In genomic region chr10:101272229-101272868, GRCh38 we compare ENCODE assay signal across 1 cellular context.
TF ChIP-seq lines count a peak whose summit lies in the region.

No MANE protein-coding gene starts in this region.

TF ChIP-seq in H1, 55 proteins besides CTCF, POLR2A, EP300 and RAD21 (continued from another document):
- no peak for TF ChIP-seq USF2 (IDR thresholded peaks at IDR 0.05; ENCODE audit: low read length)
- no peak for TF ChIP-seq GABPA (IDR thresholded peaks at IDR 0.05; ENCODE audit: borderline replicate concordance, insufficient read depth, low read length)
- 0 out of 2 replicates have a peak, but pooled peaks have one; percentile 18 for TF ChIP-seq ATF2 (IDR thresholded peaks at IDR 0.05; ENCODE audit: low read length)
- TF ChIP-seq KDM1A (IDR thresholded peaks at IDR 0.05; ENCODE audit: borderline replicate concordance, low read length), result no peak
- TF ChIP-seq YY1 (IDR thresholded peaks at IDR 0.05; ENCODE audit: low read depth, low read length), result peak; percentile 93
- no peak for TF ChIP-seq SUZ12 (IDR thresholded peaks at IDR 0.05; ENCODE audit: low read length)
- no peak for TF ChIP-seq HDAC2 (IDR thresholded peaks at IDR 0.05; ENCODE audit: borderline replicate concordance in 1 of 2, low read depth in 2 of 2, low read length in 2 of 2)
- TF ChIP-seq RNF2 (IDR thresholded peaks at IDR 0.05; ENCODE audit: borderline replicate concordance, low read depth, low read length, missing control alignments, poor library complexity, severe bottlenecking), result no peak
- TF ChIP-seq SIRT6 (IDR thresholded peaks at IDR 0.05; ENCODE audit: low read length), result no peak
- no peak for TF ChIP-seq JUN (IDR thresholded peaks at IDR 0.05; ENCODE audit: low read depth, low read length)
- TF ChIP-seq TCF12 (IDR thresholded peaks at IDR 0.05; ENCODE audit: low read depth, low read length), result no peak
- TF ChIP-seq TEAD4 (IDR thresholded peaks at IDR 0.05; ENCODE audit: low read depth, low read length), result 0 out of 2 replicates have a peak, but pooled peaks have one; percentile 1
- no peak for TF ChIP-seq RXRA (IDR thresholded peaks at IDR 0.05; ENCODE audit: insufficient read depth, low read depth, low read length)
- no peak for TF ChIP-seq SRF (IDR thresholded peaks at IDR 0.05; ENCODE audit: low read depth, low read length)
- TF ChIP-seq KDM5A (IDR thresholded peaks at IDR 0.05; ENCODE audit: low read length), result no peak
- no peak for TF ChIP-seq FOSL1 (IDR thresholded peaks at IDR 0.05; ENCODE audit: insufficient read depth, low read depth, low read length)
- no peak for TF ChIP-seq TAF7 (optimal IDR thresholded peaks at IDR 0.05; ENCODE audit: borderline replicate concordance, low read depth, low read length)
- no peak for TF ChIP-seq SP2 (IDR thresholded peaks at IDR 0.05; ENCODE audit: low read length)
- no peak for TF ChIP-seq RFX5 (IDR thresholded peaks at IDR 0.05; ENCODE audit: borderline replicate concordance, low read depth, low read length)
- TF ChIP-seq SIN3A (conservative IDR thresholded peaks at IDR 0.05 in 1 of 2, IDR thresholded peaks at IDR 0.05 in 1 of 2; ENCODE audit: low read depth in 1 of 2, low read length in 2 of 2), result no peak
- no peak for TF ChIP-seq E2F6 (IDR thresholded peaks at IDR 0.05)
- no peak for TF ChIP-seq NANOG (IDR thresholded peaks at IDR 0.05; ENCODE audit: insufficient read depth, low read depth, low read length, poor library complexity, severe bottlenecking)
- no peak for TF ChIP-seq MAX (IDR thresholded peaks at IDR 0.05)
- no peak for TF ChIP-seq ASH2L (IDR thresholded peaks at IDR 0.05; ENCODE audit: low read length)
- no peak for TF ChIP-seq SAP30 (IDR thresholded peaks at IDR 0.05; ENCODE audit: insufficient read depth, insufficient replicate concordance, low read length)
- TF ChIP-seq TBP (IDR thresholded peaks at IDR 0.05; ENCODE audit: low read depth, low read length), result no peak
- no peak for TF ChIP-seq NRF1 (IDR thresholded peaks at IDR 0.05; ENCODE audit: low read depth, low read length)
- no peak for TF ChIP-seq CEBPB (IDR thresholded peaks at IDR 0.05; ENCODE audit: low read depth, low read length)
- TF ChIP-seq EGR1 (IDR thresholded peaks at IDR 0.05; ENCODE audit: borderline replicate concordance, low read depth, low read length), result no peak
- no peak for TF ChIP-seq KDM4A (IDR thresholded peaks at IDR 0.05; ENCODE audit: low read depth, low read length, severe bottlenecking)
- TF ChIP-seq CTBP2 (IDR thresholded peaks at IDR 0.05; ENCODE audit: borderline replicate concordance, insufficient read depth, insufficient read length, low read length), result no peak
- TF ChIP-seq PHF8 (conservative IDR thresholded peaks at IDR 0.05; ENCODE audit: low read depth, low read length), result no peak
- no peak for TF ChIP-seq POU5F1 (IDR thresholded peaks at IDR 0.05; ENCODE audit: low read depth, low read length)
- TF ChIP-seq CHD2 (IDR thresholded peaks at IDR 0.05; ENCODE audit: low read length), result no peak
- peak; percentile 58 for TF ChIP-seq CREB1 (IDR thresholded peaks at IDR 0.05)
- 0 out of 2 replicates have a peak, but pooled peaks have one; percentile 10 for TF ChIP-seq ATF3 (IDR thresholded peaks at IDR 0.05; ENCODE audit: insufficient read depth, low read depth, low read length)
